ENCODE assay signal across 30 cellular contexts in genomic region chr5:97728920-97729319, GRCh38.
"Had no signal": no experiment of that assay in that cellular context is flagged by ENCODE, and none has a peak within 500 bp of the region (broad histone marks: within the 10 kb centered on the region; RNA-seq: fewer than 3 reads in every experiment).

No MANE protein-coding gene starts in this region.

- FAIRE-seq: RCC 7860 had no signal

- H2AFZ ChIP-seq: PC-9 had no signal

- H3K27ac ChIP-seq: ascending aorta, PC-9, RWPE1 had no signal

- H3K27ac Mint-ChIP-seq: activated CD4-positive, alpha-beta T cell treated with anti-CD3 and anti-CD28 coated beads, Interleukin-2, amount 10 ng/mL, durations not matched to agents 24 days and 14 days; activated CD8-positive, alpha-beta T cell treated with anti-CD3 and anti-CD28 coated beads for 36 hours; activated naive CD8-positive, alpha-beta T cell treated with anti-CD3 and anti-CD28 coated beads for 36 hours; activated T-cell treated with anti-CD3 and anti-CD28 coated beads, Interleukin-2, amount 50 U/mL, for 72 hours; activated T-helper 17 cell treated with anti-CD3 and anti-CD28 coated beads, Interleukin-2, amount 50 U/mL, for 72 hours; brain had no signal

- H3K9me3 Mint-ChIP-seq: activated CD4-positive, alpha-beta T cell treated with anti-CD3 and anti-CD28 coated beads, Interleukin-2, amount 10 ng/mL, durations not matched to agents 24 days and 14 days; activated CD8-positive, alpha-beta T cell treated with anti-CD3 and anti-CD28 coated beads for 36 hours; activated naive CD8-positive, alpha-beta T cell treated with anti-CD3 and anti-CD28 coated beads for 36 hours; activated T-helper 17 cell treated with anti-CD3 and anti-CD28 coated beads, Interleukin-2, amount 50 U/mL, for 72 hours had no signal

- H3K27me3 Mint-ChIP-seq: activated CD4-positive, alpha-beta T cell treated with anti-CD3 and anti-CD28 coated beads, Interleukin-2, amount 10 ng/mL, durations not matched to agents 24 days and 14 days; activated CD8-positive, alpha-beta T cell treated with anti-CD3 and anti-CD28 coated beads for 36 hours; activated naive CD8-positive, alpha-beta T cell treated with anti-CD3 and anti-CD28 coated beads for 36 hours; activated T-helper 17 cell treated with anti-CD3 and anti-CD28 coated beads, Interleukin-2, amount 50 U/mL, for 72 hours; brain had no signal

- H3K27me3 ChIP-seq: ascending aorta had no signal

- H3K4me3 Mint-ChIP-seq: activated CD4-positive, alpha-beta T cell treated with anti-CD3 and anti-CD28 coated beads, Interleukin-2, amount 10 ng/mL, durations not matched to agents 24 days and 14 days; activated CD8-positive, alpha-beta T cell treated with anti-CD3 and anti-CD28 coated beads for 36 hours; activated naive CD8-positive, alpha-beta T cell treated with anti-CD3 and anti-CD28 coated beads for 36 hours; activated T-cell treated with anti-CD3 and anti-CD28 coated beads, Interleukin-2, amount 50 U/mL, for 72 hours; activated T-helper 17 cell treated with anti-CD3 and anti-CD28 coated beads, Interleukin-2, amount 50 U/mL, for 72 hours; brain had no signal

- H3K4me2 ChIP-seq: PC-9 had no signal

- H3K4me1 Mint-ChIP-seq: activated CD4-positive, alpha-beta T cell treated with anti-CD3 and anti-CD28 coated beads, Interleukin-2, amount 10 ng/mL, durations not matched to agents 24 days and 14 days; activated naive CD8-positive, alpha-beta T cell treated with anti-CD3 and anti-CD28 coated beads for 36 hours; activated T-helper 17 cell treated with anti-CD3 and anti-CD28 coated beads, Interleukin-2, amount 50 U/mL, for 72 hours had no signal

- DNase-seq: activated CD4-positive, alpha-beta T cell treated with anti-CD3 and anti-CD28 coated beads, Interleukin-2, amount 10 ng/mL, durations not matched to agents 24 days and 14 days; activated CD4-positive, alpha-beta T cell treated with anti-CD3 and anti-CD28 coated beads, Interleukin-2, amount 50 U/mL, for 4 hours; activated CD8-positive, alpha-beta T cell treated with anti-CD3 and anti-CD28 coated beads for 36 hours; activated effector memory CD4-positive, alpha-beta T cell treated with anti-CD3 and anti-CD28 coated beads, Interleukin-2, amount 50 U/mL, for 16 hours; activated naive CD4-positive, alpha-beta T cell; activated naive CD4-positive, alpha-beta T cell treated with anti-CD3 and anti-CD28 coated beads, Interleukin-2, amount 50 U/mL, for 16 hours; activated naive CD8-positive, alpha-beta T cell treated with anti-CD3 and anti-CD28 coated beads for 36 hours; activated T-cell treated with anti-CD3 and anti-CD28 coated beads, Interleukin-2, amount 50 U/mL, for 1 hour; activated T-cell treated with anti-CD3 and anti-CD28 coated beads, Interleukin-2, amount 50 U/mL, for 72 hours; amygdala; central memory CD4-positive, alpha-beta T cell; Karpas-422; NCI-H1105; NCI-H1417 treated with DMSO at 0.1 percent for 48 hours; NCI-H1694; NCI-H1930; NCI-H2081 treated with DMSO at 0.1 percent for 48 hours; NCI-H226; NCI-H446 treated with DMSO at 0.1 percent for 48 hours; NCI-H524 treated with DMSO at 0.1 percent for 48 hours; NK-92 treated with Interleukin-12 subunit alpha and Interleukin-12 subunit beta, amount 100 ng/mL, for 24 hours; PC-9; SIG-M5; T1000 had no signal

- H3K36me3 Mint-ChIP-seq: activated naive CD8-positive, alpha-beta T cell treated with anti-CD3 and anti-CD28 coated beads for 36 hours; brain had no signal

- ATAC-seq: activated CD8-positive, alpha-beta T cell treated with anti-CD3 and anti-CD28 coated beads for 36 hours; activated T-cell treated with anti-CD3 and anti-CD28 coated beads, Interleukin-2, amount 50 U/mL, for 72 hours; activated T-helper 17 cell treated with anti-CD3 and anti-CD28 coated beads, Interleukin-2, amount 50 U/mL, for 72 hours; Right ventricle myocardium inferior had no signal

- H3K4me3 ChIP-seq: ascending aorta, PC-9 had no signal

- H3K4me1 ChIP-seq: ascending aorta had no signal

- H3K36me3 ChIP-seq: ascending aorta had no signal

- H3K9me3 ChIP-seq: ascending aorta had no signal
